Comparison of ENCODE assay signal across 8 cellular contexts in the genomic region with DNA sequence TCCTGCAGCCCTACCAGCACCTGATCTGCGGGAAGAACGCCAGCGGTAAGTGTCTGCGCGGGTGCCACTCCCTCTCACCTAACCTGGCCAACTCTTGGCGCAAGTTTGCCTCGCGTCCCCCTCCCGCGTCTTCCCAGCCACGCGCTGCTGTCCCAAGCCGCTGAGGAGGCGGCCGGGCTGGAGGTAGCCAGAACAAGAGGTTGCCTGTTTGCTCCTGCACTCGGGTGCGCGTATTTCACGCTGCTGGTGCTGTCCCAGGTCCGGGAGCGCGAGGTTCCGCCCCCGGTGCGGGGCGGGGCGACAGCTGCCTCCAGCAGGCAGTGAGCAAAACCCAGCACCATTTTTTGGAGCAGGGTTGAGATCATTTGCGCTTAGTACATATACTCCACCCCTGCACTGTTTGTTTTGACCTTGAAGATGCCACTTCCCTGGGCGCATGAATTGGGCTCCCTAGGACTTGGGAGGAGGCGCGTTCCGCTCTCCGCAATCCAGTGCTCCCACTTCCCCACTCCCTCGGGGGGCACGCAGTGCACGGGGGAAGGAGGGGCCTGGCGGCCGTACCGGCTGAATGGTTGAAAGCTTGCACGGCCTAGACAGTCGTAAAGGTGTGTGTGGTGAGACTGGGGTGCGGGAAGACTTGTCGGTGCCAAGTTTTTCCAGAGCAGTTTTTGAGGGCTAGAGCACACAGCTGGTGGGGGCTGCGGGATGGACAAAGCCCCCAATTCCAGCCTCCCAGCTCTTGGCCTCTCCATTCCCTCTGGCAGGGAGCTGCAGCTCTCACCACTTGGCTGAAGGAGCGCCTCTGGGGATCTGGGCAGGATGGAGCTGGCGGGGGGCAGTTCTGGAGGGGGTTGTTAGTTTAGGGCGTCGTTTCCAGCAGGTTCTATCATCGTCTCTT.
A peak's percentile ranks its signal among the peaks of the same experiment; 100 is the strongest.
DNase-seq lines count a peak whose midpoint lies in the region; ATAC-seq, FAIRE-seq and TF ChIP-seq lines count a peak whose summit lies in the region.

No MANE protein-coding gene starts in this region.

- no peak overlapping the region for H2AFZ ChIP-seq in HepG2 (ENCODE audit: low read length)

- WGBS in HepG2 (ENCODE audit: low lambda C conversion rate) = 10% methylated on average over 19 of the region's 49 CpGs

- H3K4me3 ChIP-seq in WI38 (ENCODE audit: low read depth, low read length) (peak overlapping the region; percentile 68), breast epithelium (peak overlapping the region; percentile 16 to 77 (median 62)), HepG2 (replicated peaks in 1 of 3; ENCODE audit: insufficient read depth in 1 of 3, low read depth in 2 of 3, low read length in 3 of 3) (peak overlapping the region; percentile 76 to 89 (median 82))

- peak; percentile 76 to 78 (median 77) for DNase-seq in NCI-H1417 (lab: John Stamatoyannopoulos, UW)
- no peak for DNase-seq in NCI-H1417 treated with DMSO at 0.1 percent for 48 hours (lab: John Stamatoyannopoulos, UW)
- DNase-seq in breast epithelium (ENCODE audit: low spot score in 2 of 2) = peak in 1 of 2 donors; percentile 86
- DNase-seq in HepG2 (ENCODE audit: low spot score) = peak; percentile 69
- peak; percentile 59 to 69 (median 66) for DNase-seq in stimulated activated CD4-positive, alpha-beta T cell treated with anti-CD3 and anti-CD28 coated beads, TNF-alpha, amount 100 ng/mL, for 4 hours (ENCODE audit: low read depth in 3 of 3)
- no peak for DNase-seq in GM19240 (ENCODE audit: insufficient read length, low spot score)

- ATAC-seq in HepG2 (peak; percentile 20), GM19395 (IDR thresholded peaks at IDR 0.05; ENCODE audit: unreplicated experiment) (no peak)

- CTCF ChIA-PET in HepG2 (lab: Yijun Ruan, JAX; ENCODE audit: low intra/inter-chr PET ratio, low total read pairs) = no interaction called here

- TF ChIP-seq RAD21 in HepG2 (CRISPR knock-in tag; IDR thresholded peaks at IDR 0.05) = no peak

- peak overlapping the region; percentile 94 for H3K4me2 ChIP-seq in HepG2 (ENCODE audit: low read depth, low read length)

- no peaks in the 10 kb centered on the region for H3K36me3 ChIP-seq in breast epithelium
- H3K36me3 ChIP-seq in HepG2 (replicated peaks in 1 of 2; ENCODE audit: control insufficient read depth in 1 of 2, insufficient read depth in 2 of 2, low read length in 2 of 2) = no peaks in the 10 kb centered on the region

- no peaks in the 10 kb centered on the region for H4K20me1 ChIP-seq in HepG2 (ENCODE audit: insufficient read depth, low read length)

- BruUV-seq in HepG2 (replicated peaks; lab: Mats Ljungman, UMichigan) = no TSS peak

- H3K9me3 ChIP-seq in breast epithelium (no peaks in the 10 kb centered on the region), HepG2 (ENCODE audit: low read length) (no peaks in the 10 kb centered on the region)

- intact Hi-C loops in breast epithelium (cut with DNase I; ENCODE audit: low total_unique reads) (no loop called here), HepG2 (cut with micrococcal nuclease; ENCODE audit: unreplicated experiment) (no loop called here)

- peak overlapping the region; percentile 57 for H3K9ac ChIP-seq in HepG2 (ENCODE audit: insufficient read depth, low read depth, low read length)

- H3K4me1 ChIP-seq in breast epithelium (no peaks in the 10 kb centered on the region), HepG2 (ENCODE audit: insufficient read depth, low read length) (peaks cover 18% of the 10 kb centered on the region; the same call in 1 of the 2 replicates)

- TF ChIP-seq EP300 in HepG2 (IDR thresholded peaks at IDR 0.05; ENCODE audit: low read depth in 2 of 2, low read length in 2 of 2) (no peak), HepG2 (CRISPR knock-in tag; IDR thresholded peaks at IDR 0.05; ENCODE audit: borderline replicate concordance) (no peak)

- in situ Hi-C loops in HepG2 (cut with HindIII; ENCODE audit: extremely low pct_ligation_motif_present, low pct_unique_long_range_greater_than_20kb) = no loop called here

- no peak for TF ChIP-seq POLR2A in breast epithelium (IDR thresholded peaks at IDR 0.05)
- peak; percentile 21 to 45; a peak in 1 of 4 replicates for TF ChIP-seq POLR2A in HepG2 (IDR thresholded peaks at IDR 0.05; ENCODE audit: insufficient read depth in 1 of 2, low read depth in 2 of 2, low read length in 2 of 2)

- no peak for TF ChIP-seq CTCF in WI38 (IDR thresholded peaks at IDR 0.05; ENCODE audit: low read depth, low read length)
- TF ChIP-seq CTCF in breast epithelium (IDR thresholded peaks at IDR 0.05) = no peak
- TF ChIP-seq CTCF in HepG2 (CRISPR knock-in tag; IDR thresholded peaks at IDR 0.05) = no peak

- no peak for FAIRE-seq in HepG2 (lab: Jason Lieb, UNC)

- peaks cover 18% of the 10 kb centered on the region for H3K79me2 ChIP-seq in HepG2 (ENCODE audit: insufficient read depth, low read length)

- POLR2A ChIA-PET in HepG2 (lab: Yijun Ruan, JAX) = interaction anchor here (1.1 to 2.4 kb wide), 3 partner anchors 24 to 36 kb away, joined by 4 to 9 read pairs (median 7); no protein-coding TSS in a partner anchor

- H3K27ac ChIP-seq in breast epithelium (peak overlapping the region; percentile 82 to 83), HepG2 (ENCODE audit: extremely low read length, insufficient read depth, low read length) (peak overlapping the region; percentile 24)

- peaks cover 0 to 11% of the 10 kb centered on the region in 2 donors for H3K27me3 ChIP-seq in breast epithelium
- peaks cover 0 to 1% of the 10 kb centered on the region in 2 experiments; a peak in 1 of 5 replicates for H3K27me3 ChIP-seq in HepG2 (ENCODE audit: control insufficient read depth in 1 of 2, insufficient read depth in 2 of 2, low read length in 2 of 2)

TF ChIP-seq in HepG2, 621 proteins besides CTCF, POLR2A, EP300 and RAD21 (continues in another document):
- no peak for TF ChIP-seq TSC22D2 (CRISPR knock-in tag; IDR thresholded peaks at IDR 0.05; ENCODE audit: borderline replicate concordance)
- no peak for TF ChIP-seq ZNF382 (CRISPR knock-in tag; IDR thresholded peaks at IDR 0.05; ENCODE audit: borderline replicate concordance)
- no peak for TF ChIP-seq ZNF879 (CRISPR knock-in tag; IDR thresholded peaks at IDR 0.05)
- TF ChIP-seq PLSCR1 (CRISPR knock-in tag; IDR thresholded peaks at IDR 0.05; ENCODE audit: borderline replicate concordance) = no peak
- no peak for TF ChIP-seq FOXP1 (IDR thresholded peaks at IDR 0.05)
- no peak for TF ChIP-seq FOXP1 (CRISPR knock-in tag; IDR thresholded peaks at IDR 0.05)
- TF ChIP-seq, protein P1, sequence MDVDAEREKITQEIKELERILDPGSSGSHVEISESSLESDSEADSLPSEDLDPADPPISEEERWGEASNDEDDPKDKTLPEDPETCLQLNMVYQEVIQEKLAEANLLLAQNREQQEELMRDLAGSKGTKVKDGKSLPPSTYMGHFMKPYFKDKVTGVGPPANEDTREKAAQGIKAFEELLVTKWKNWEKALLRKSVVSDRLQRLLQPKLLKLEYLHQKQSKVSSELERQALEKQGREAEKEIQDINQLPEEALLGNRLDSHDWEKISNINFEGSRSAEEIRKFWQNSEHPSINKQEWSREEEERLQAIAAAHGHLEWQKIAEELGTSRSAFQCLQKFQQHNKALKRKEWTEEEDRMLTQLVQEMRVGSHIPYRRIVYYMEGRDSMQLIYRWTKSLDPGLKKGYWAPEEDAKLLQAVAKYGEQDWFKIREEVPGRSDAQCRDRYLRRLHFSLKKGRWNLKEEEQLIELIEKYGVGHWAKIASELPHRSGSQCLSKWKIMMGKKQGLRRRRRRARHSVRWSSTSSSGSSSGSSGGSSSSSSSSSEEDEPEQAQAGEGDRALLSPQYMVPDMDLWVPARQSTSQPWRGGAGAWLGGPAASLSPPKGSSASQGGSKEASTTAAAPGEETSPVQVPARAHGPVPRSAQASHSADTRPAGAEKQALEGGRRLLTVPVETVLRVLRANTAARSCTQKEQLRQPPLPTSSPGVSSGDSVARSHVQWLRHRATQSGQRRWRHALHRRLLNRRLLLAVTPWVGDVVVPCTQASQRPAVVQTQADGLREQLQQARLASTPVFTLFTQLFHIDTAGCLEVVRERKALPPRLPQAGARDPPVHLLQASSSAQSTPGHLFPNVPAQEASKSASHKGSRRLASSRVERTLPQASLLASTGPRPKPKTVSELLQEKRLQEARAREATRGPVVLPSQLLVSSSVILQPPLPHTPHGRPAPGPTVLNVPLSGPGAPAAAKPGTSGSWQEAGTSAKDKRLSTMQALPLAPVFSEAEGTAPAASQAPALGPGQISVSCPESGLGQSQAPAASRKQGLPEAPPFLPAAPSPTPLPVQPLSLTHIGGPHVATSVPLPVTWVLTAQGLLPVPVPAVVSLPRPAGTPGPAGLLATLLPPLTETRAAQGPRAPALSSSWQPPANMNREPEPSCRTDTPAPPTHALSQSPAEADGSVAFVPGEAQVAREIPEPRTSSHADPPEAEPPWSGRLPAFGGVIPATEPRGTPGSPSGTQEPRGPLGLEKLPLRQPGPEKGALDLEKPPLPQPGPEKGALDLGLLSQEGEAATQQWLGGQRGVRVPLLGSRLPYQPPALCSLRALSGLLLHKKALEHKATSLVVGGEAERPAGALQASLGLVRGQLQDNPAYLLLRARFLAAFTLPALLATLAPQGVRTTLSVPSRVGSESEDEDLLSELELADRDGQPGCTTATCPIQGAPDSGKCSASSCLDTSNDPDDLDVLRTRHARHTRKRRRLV (CRISPR knock-in tag; IDR thresholded peaks at IDR 0.05) = no peak

Comparison
In these comparisons a context has a peak if more than half of its experiments do, and no peak if none do; other contexts are left out.
1. DNase-seq: peak in NCI-H1417 (3 of 3), HepG2 (single experiment) and stimulated activated CD4-positive, alpha-beta T cell treated with anti-CD3 and anti-CD28 coated beads, TNF-alpha, amount 100 ng/mL, for 4 hours (3 of 3); none in NCI-H1417 treated with DMSO at 0.1 percent for 48 hours (single experiment) and GM19240 (single experiment).
2. Peak in every context shown above with its lines, with median percentiles within 50 percentile points of each other: H3K4me3 ChIP-seq.